In genomic region chr12:53505086-53505485, GRCh38 we compare ENCODE assay signal across 12 cellular contexts. TPM values are rescaled to one million over a fixed set of nuclear protein-coding genes. Genes with fewer than 3 reads are reported as not detected.
DNase-seq lines count a peak whose midpoint lies in the region; ATAC-seq and TF ChIP-seq lines count a peak whose summit lies in the region.
"Had no signal": no experiment of that assay in that cellular context is flagged by ENCODE, and none has a peak within 500 bp of the region (broad histone marks: within the 10 kb centered on the region; RNA-seq: fewer than 3 reads in every experiment).

No MANE protein-coding gene starts in this region.

- peak; percentile 51 for DNase-seq in Right ventricle myocardium superior
- DNase-seq in heart right ventricle = no peak
- DNase-seq in adrenal gland = peak; percentile 73 to 90 (median 88)
- DNase-seq in aorta = peak; percentile 84 to 93
- no peak for DNase-seq in activated CD4-positive, alpha-beta memory T cell treated with anti-CD3 and anti-CD28 coated beads for 36 hours
- DNase-seq in CD8-positive, alpha-beta memory T cell = no peak
- no peak for DNase-seq in glomerular visceral epithelial cell (ENCODE audit: extremely low spot score)
- DNase-seq: activated naive CD8-positive, alpha-beta T cell treated with anti-CD3 and anti-CD28 coated beads, Interleukin-2, amount 10 ng/mL, durations not matched to agents 7 days and 5 days; BE2C; NCI-H526 treated with DMSO at 0.1 percent for 48 hours had no signal

- TF ChIP-seq POLR2A in adrenal gland (IDR thresholded peaks at IDR 0.05) = peak in 1 of 2 donors; percentile 64

- POLR2A ChIA-PET in activated CD4-positive, alpha-beta memory T cell treated with anti-CD3 and anti-CD28 coated beads for 36 hours (lab: Charles Lee) = no interaction called here
- POLR2A ChIA-PET in CD8-positive, alpha-beta memory T cell (lab: Charles Lee) = interaction anchor here (0.5 kb wide), 1 partner anchor 27 kb away, joined by 9 read pairs; no protein-coding TSS in a partner anchor

- H3K9me3 Mint-ChIP-seq in activated CD4-positive, alpha-beta memory T cell treated with anti-CD3 and anti-CD28 coated beads for 36 hours = no peaks in the 10 kb centered on the region
- no peaks in the 10 kb centered on the region for H3K9me3 Mint-ChIP-seq in CD8-positive, alpha-beta memory T cell
- H3K9me3 Mint-ChIP-seq: activated naive CD8-positive, alpha-beta T cell treated with anti-CD3 and anti-CD28 coated beads, Interleukin-2, amount 10 ng/mL, durations not matched to agents 7 days and 5 days had no signal

- CTCF ChIA-PET in activated CD4-positive, alpha-beta memory T cell treated with anti-CD3 and anti-CD28 coated beads for 36 hours (lab: Charles Lee) = interaction anchor here (1.1 to 2.0 kb wide), 3 partner anchors 153 to 184 kb away, joined by 3 to 7 read pairs (median 4); partner anchors contain the start of gene AAAS
- CTCF ChIA-PET in CD8-positive, alpha-beta memory T cell (lab: Charles Lee) = interaction anchor here (1.4 kb wide), 1 partner anchor 11 kb away, joined by 5 read pairs; no protein-coding TSS in a partner anchor

- H3K4me3 Mint-ChIP-seq in activated CD4-positive, alpha-beta memory T cell treated with anti-CD3 and anti-CD28 coated beads for 36 hours = no peak overlapping the region
- H3K4me3 Mint-ChIP-seq in CD8-positive, alpha-beta memory T cell = peak overlapping the region in 2 of 7 donors; percentile 29 to 50
- H3K4me3 Mint-ChIP-seq: activated naive CD8-positive, alpha-beta T cell treated with anti-CD3 and anti-CD28 coated beads, Interleukin-2, amount 10 ng/mL, durations not matched to agents 7 days and 5 days had no signal

- ATAC-seq in Right ventricle myocardium superior (ENCODE audit: poor library complexity) = no peak
- no peak for ATAC-seq in heart right ventricle
- ATAC-seq in aorta (ENCODE audit: low FRiP score) = no peak

- peaks cover 25% of the 10 kb centered on the region for H3K4me1 Mint-ChIP-seq in activated CD4-positive, alpha-beta memory T cell treated with anti-CD3 and anti-CD28 coated beads for 36 hours (ENCODE audit: low read depth)
- H3K4me1 Mint-ChIP-seq in CD8-positive, alpha-beta memory T cell = peaks cover 14 to 31% (median 25%) of the 10 kb centered on the region in 3 donors

- WGBS in heart right ventricle, 2 donors = 85 to 91% methylated on average over 10 of the region's 10 CpGs
- WGBS in adrenal gland, 4 donors = 57 to 79% (median 65%) methylated on average over 6 to 10 of the region's 10 CpGs
- 45 to 49% methylated on average over 10 of the region's 10 CpGs for WGBS in aorta, 2 donors

- peaks cover 15 to 39% (median 31%) of the 10 kb centered on the region in 9 donors for H3K4me1 ChIP-seq in heart right ventricle
- H3K4me1 ChIP-seq in adrenal gland (replicated peaks in 1 of 2) = peaks cover 17 to 37% of the 10 kb centered on the region in 2 donors
- H3K4me1 ChIP-seq in aorta (ENCODE audit: control insufficient read depth in 1 of 2, insufficient read depth in 2 of 2, low read length in 2 of 2) = no peaks in the 10 kb centered on the region
- H3K4me1 ChIP-seq in CD8-positive, alpha-beta memory T cell (ENCODE audit: insufficient read depth, low read length) = peaks cover 21% of the 10 kb centered on the region

- H3K9me3 ChIP-seq in heart right ventricle = no peaks in the 10 kb centered on the region
- no peaks in the 10 kb centered on the region for H3K9me3 ChIP-seq in adrenal gland (replicated peaks in 1 of 3)
- H3K9me3 ChIP-seq in aorta (ENCODE audit: control insufficient read depth, low read length) = no peaks in the 10 kb centered on the region
- H3K9me3 ChIP-seq in CD8-positive, alpha-beta memory T cell (ENCODE audit: low read length) = no peaks in the 10 kb centered on the region
- H3K9me3 ChIP-seq: BE2C had no signal

- H3K27ac ChIP-seq in heart right ventricle (peak overlapping the region in 1 of 10 donors; percentile 5), adrenal gland (peak overlapping the region in 4 of 5 donors; percentile 38 to 90 (median 76)), layer of hippocampus (ENCODE audit: low read depth, low read length) (peak overlapping the region; percentile 72), aorta (ENCODE audit: low read depth in 1 of 2, low read length in 2 of 2) (peak overlapping the region in 1 of 2 donors; percentile 43)
- H3K27ac ChIP-seq in CD8-positive, alpha-beta memory T cell (ENCODE audit: low read depth, low read length) = no peak overlapping the region

- H3K36me3 ChIP-seq in heart right ventricle (peaks cover 0 to 60% (median 5%) of the 10 kb centered on the region in 9 donors), adrenal gland (replicated peaks in 1 of 2) (peaks cover 0 to 32% of the 10 kb centered on the region in 2 donors), aorta (ENCODE audit: control insufficient read depth in 1 of 2, insufficient read depth in 2 of 2, low read length in 1 of 2) (no peaks in the 10 kb centered on the region)
- peaks cover 14% of the 10 kb centered on the region for H3K36me3 ChIP-seq in CD8-positive, alpha-beta memory T cell (ENCODE audit: insufficient read depth, low read length)

- intact Hi-C loops in Right ventricle myocardium superior (cut with DNase I) = loop anchor here (10.0 kb wide), 1 partner anchor 180 kb away; the partner anchor contains the start of gene AAAS
- intact Hi-C loops in heart right ventricle (cut with DNase I) = loop anchor here in 7 of 10 donors (5.0 to 10.0 kb wide), 8 partner anchors 50 to 183 kb away; partner anchors contain the start of genes AAAS (in 2 of the 7), AMHR2 (in 2 of the 7), PCBP2 (in 2 of the 7) and PRR13 (in 1 of the 7)
- intact Hi-C loops in adrenal gland (cut with DNase I) = loop anchor here in 1 of 2 donors (5.0 to 10.0 kb wide), 2 partner anchors 153 to 180 kb away; partner anchors contain the start of gene AAAS
- intact Hi-C loops in aorta (cut with DNase I) = loop anchor here (5.0 to 10.0 kb wide), 2 partner anchors 153 to 180 kb away; partner anchors contain the start of gene AAAS (in 2 of the 2)
- intact Hi-C loops in activated CD4-positive, alpha-beta memory T cell treated with anti-CD3 and anti-CD28 coated beads for 36 hours (cut with micrococcal nuclease) = no loop called here

- no peaks in the 10 kb centered on the region for H3K27me3 Mint-ChIP-seq in activated CD4-positive, alpha-beta memory T cell treated with anti-CD3 and anti-CD28 coated beads for 36 hours
- H3K27me3 Mint-ChIP-seq in CD8-positive, alpha-beta memory T cell = no peaks in the 10 kb centered on the region
- H3K27me3 Mint-ChIP-seq: activated naive CD8-positive, alpha-beta T cell treated with anti-CD3 and anti-CD28 coated beads, Interleukin-2, amount 10 ng/mL, durations not matched to agents 7 days and 5 days had no signal

- H3K27me3 ChIP-seq in heart right ventricle = no peaks in the 10 kb centered on the region
- H3K27me3 ChIP-seq in adrenal gland = no peaks in the 10 kb centered on the region
- H3K27me3 ChIP-seq in layer of hippocampus (ENCODE audit: control insufficient read depth, insufficient read depth, low read length) = no peaks in the 10 kb centered on the region
- H3K27me3 ChIP-seq in aorta (ENCODE audit: control insufficient read depth in 1 of 2, insufficient read depth in 2 of 2, low read length in 1 of 2) = no peaks in the 10 kb centered on the region
- H3K27me3 ChIP-seq in CD8-positive, alpha-beta memory T cell (ENCODE audit: insufficient read depth, low read length, poor library complexity, severe bottlenecking) = no peaks in the 10 kb centered on the region
- H3K27me3 ChIP-seq: BE2C had no signal

- no peak overlapping the region for H3K27ac Mint-ChIP-seq in activated CD4-positive, alpha-beta memory T cell treated with anti-CD3 and anti-CD28 coated beads for 36 hours
- peak overlapping the region in 1 of 8 donors; percentile 38 for H3K27ac Mint-ChIP-seq in CD8-positive, alpha-beta memory T cell

- H3K36me3 Mint-ChIP-seq in activated CD4-positive, alpha-beta memory T cell treated with anti-CD3 and anti-CD28 coated beads for 36 hours = no peaks in the 10 kb centered on the region
- peaks cover 0 to 41% (median 2%) of the 10 kb centered on the region in 3 donors for H3K36me3 Mint-ChIP-seq in CD8-positive, alpha-beta memory T cell

- TF ChIP-seq CTCF in heart right ventricle (IDR thresholded peaks at IDR 0.05) = no peak
- no peak for TF ChIP-seq CTCF in adrenal gland (IDR thresholded peaks at IDR 0.05)

- no peak overlapping the region for H3K4me3 ChIP-seq in heart right ventricle
- H3K4me3 ChIP-seq in adrenal gland = no peak overlapping the region
- no peak overlapping the region for H3K4me3 ChIP-seq in aorta (ENCODE audit: low read length in 2 of 2)
- H3K4me3 ChIP-seq in CD8-positive, alpha-beta memory T cell (ENCODE audit: low read length) = no peak overlapping the region

RNA-seq across cellular contexts. Expression of gene NPFF, which starts 2.2 kb away (rescaled TPM):
- total RNA-seq in Right ventricle myocardium superior (not detected), heart right ventricle (not detected), adrenal gland (not detected), aorta (not detected)
- polyA plus RNA-seq in heart right ventricle (not detected), adrenal gland (under 1 TPM in 1 of 3 donors, not detected in 2; 0.27 TPM), aorta (10 to 100 TPM in 1 of 2 donors, 1 to 10 TPM in 1; 5.1 to 14.4 TPM)
- total RNA-seq in activated CD4-positive, alpha-beta memory T cell treated with anti-CD3 and anti-CD28 coated beads for 36 hours = under 1 TPM in 1 of 2 experiments, not detected in 1; 0.58 TPM
- total RNA-seq in CD8-positive, alpha-beta memory T cell = not detected
- polyA plus RNA-seq in CD8-positive, alpha-beta memory T cell = not detected
- total RNA-seq: activated naive CD8-positive, alpha-beta T cell treated with anti-CD3 and anti-CD28 coated beads, Interleukin-2, amount 10 ng/mL, durations not matched to agents 7 days and 5 days; H1 had no signal
- polyA plus RNA-seq: H1 had no signal

RNA-seq across cellular contexts. Expression of gene TARBP2, which starts 4.0 kb away (rescaled TPM):
- 10.8 TPM for total RNA-seq in Right ventricle myocardium superior
- total RNA-seq in heart right ventricle = 10 to 100 TPM in 7 of 10 donors, 1 to 10 TPM in 3; 7.0 to 13.7 (median 11.0) TPM
- 10 to 100 TPM; 17.6 to 21.2 TPM for polyA plus RNA-seq in heart right ventricle
- 10 to 100 TPM; 22.6 to 41.7 (median 30.6) TPM for total RNA-seq in adrenal gland
- 10 to 100 TPM; 14.9 to 72.9 (median 51.7) TPM for polyA plus RNA-seq in adrenal gland
- total RNA-seq in aorta = 10 to 100 TPM; 11.5 to 22.5 TPM
- polyA plus RNA-seq in aorta = 10 to 100 TPM in 1 of 2 donors, 1 to 10 TPM in 1; 8.8 to 36.3 TPM
- 10 to 100 TPM; 27.5 to 29.7 TPM for total RNA-seq in activated CD4-positive, alpha-beta memory T cell treated with anti-CD3 and anti-CD28 coated beads for 36 hours
- total RNA-seq in CD8-positive, alpha-beta memory T cell = 10 to 100 TPM; 62.1 to 65.1 TPM
- polyA plus RNA-seq in CD8-positive, alpha-beta memory T cell = 26.3 TPM

RNA-seq across cellular contexts. Expression of gene MAP3K12, which starts 5.8 kb away (rescaled TPM):
- total RNA-seq in Right ventricle myocardium superior = 5.5 TPM
- 10 to 100 TPM in 1 of 10 donors, 1 to 10 TPM in 9; 2.9 to 10.1 (median 4.3) TPM for total RNA-seq in heart right ventricle
- 10 to 100 TPM in 1 of 2 donors, 1 to 10 TPM in 1; 6.5 to 19.4 TPM for polyA plus RNA-seq in heart right ventricle
- total RNA-seq in adrenal gland = 10 to 100 TPM in 6 of 8 donors, 1 to 10 TPM in 2; 7.5 to 25.4 (median 16.7) TPM
- 10 to 100 TPM in 2 of 3 donors, 1 to 10 TPM in 1; 6.9 to 85.1 (median 69.8) TPM for polyA plus RNA-seq in adrenal gland
- 10 to 100 TPM; 21.2 to 44.5 TPM for total RNA-seq in aorta
- 10 to 100 TPM in 1 of 2 donors, 1 to 10 TPM in 1; 3.6 to 68.4 TPM for polyA plus RNA-seq in aorta
- 10 to 100 TPM; 13.0 to 14.7 TPM for total RNA-seq in activated CD4-positive, alpha-beta memory T cell treated with anti-CD3 and anti-CD28 coated beads for 36 hours
- total RNA-seq in CD8-positive, alpha-beta memory T cell = 10 to 100 TPM; 11.9 TPM
- polyA plus RNA-seq in CD8-positive, alpha-beta memory T cell = 6.9 TPM

RNA-seq across cellular contexts. Expression of gene PCBP2, which starts 53.2 kb away (rescaled TPM):
- total RNA-seq in Right ventricle myocardium superior (503 TPM), heart right ventricle (100 to 1,000 TPM; 492 to 579 (median 559) TPM), adrenal gland (1,000 to 10,000 TPM in 2 of 8 donors, 100 to 1,000 TPM in 6; 300 to 1,158 (median 628) TPM), aorta (100 to 1,000 TPM; 578 to 688 TPM)
- polyA plus RNA-seq in heart right ventricle (100 to 1,000 TPM; 281 to 288 TPM), adrenal gland (100 to 1,000 TPM; 521 to 757 (median 545) TPM), aorta (100 to 1,000 TPM; 510 to 513 TPM)
- total RNA-seq in activated CD4-positive, alpha-beta memory T cell treated with anti-CD3 and anti-CD28 coated beads for 36 hours = 100 to 1,000 TPM; 897 to 926 TPM
- total RNA-seq in CD8-positive, alpha-beta memory T cell = 1,000 to 10,000 TPM in 1 of 2 experiments, 100 to 1,000 TPM in 1; 995 to 1,025 TPM
- polyA plus RNA-seq in CD8-positive, alpha-beta memory T cell = 104 TPM

Comparison
In these comparisons a context has a peak if more than half of its experiments do, and no peak if none do; other contexts are left out.
1. DNase-seq: peak in Right ventricle myocardium superior (single experiment), adrenal gland (7 of 7) and aorta (2 of 2); none in heart right ventricle (0 of 2), activated CD4-positive, alpha-beta memory T cell treated with anti-CD3 and anti-CD28 coated beads for 36 hours (single experiment), CD8-positive, alpha-beta memory T cell (0 of 5) and glomerular visceral epithelial cell (single experiment).